In genomic region chr16:14324581-14324980, GRCh38 we compare ENCODE assay signal across 22 cellular contexts.
A peak's percentile ranks its signal among the peaks of the same experiment; 100 is the strongest.
DNase-seq lines count a peak whose midpoint lies in the region; ATAC-seq and TF ChIP-seq lines count a peak whose summit lies in the region.
"Had no signal": no experiment of that assay in that cellular context is flagged by ENCODE, and none has a peak within 500 bp of the region (broad histone marks: within the 10 kb centered on the region; RNA-seq: fewer than 3 reads in every experiment).

No MANE protein-coding gene starts in this region.

- H3K9me3 Mint-ChIP-seq in CD14-positive monocyte, result peaks cover 0 to 2% (median 0%) of the 10 kb centered on the region in 7 donors
- H3K9me3 Mint-ChIP-seq: activated naive CD4-positive, alpha-beta T cell treated with anti-CD3 and anti-CD28 coated beads, Interleukin-2, amount 50 U/mL, for 72 hours; neural crest cell had no signal

- intact Hi-C loops in left ventricle myocardium inferior (cut with micrococcal nuclease), result no loop called here
- intact Hi-C loops in left ventricle myocardium superior (cut with micrococcal nuclease), result no loop called here
- intact Hi-C loops in CD14-positive monocyte (cut with micrococcal nuclease), result no loop called here

- H3K27ac ChIP-seq in left ventricle myocardium inferior (replicated peaks) (peak overlapping the region; percentile 64), subcutaneous abdominal adipose tissue (ENCODE audit: low read depth, low read length) (peak overlapping the region; percentile 67)
- H3K27ac ChIP-seq: RWPE1 had no signal

- ATAC-seq in left ventricle myocardium superior, result no peak
- ATAC-seq: activated naive CD4-positive, alpha-beta T cell treated with anti-CD3 and anti-CD28 coated beads, Interleukin-2, amount 50 U/mL, for 72 hours; GM23338; right cardiac atrium had no signal

- H3K4me3 Mint-ChIP-seq in CD14-positive monocyte, result no peak overlapping the region
- H3K4me3 Mint-ChIP-seq: GM23338, mesothelial cell of epicardium, neural crest cell had no signal

- no peak overlapping the region for H3K4me3 ChIP-seq in left ventricle myocardium inferior
- H3K4me3 ChIP-seq in fibroblast of the aortic adventitia (ENCODE audit: low read depth, low read length), result no peak overlapping the region
- no peak overlapping the region for H3K4me3 ChIP-seq in subcutaneous abdominal adipose tissue (ENCODE audit: low read depth in 1 of 5, low read length in 5 of 5)
- H3K4me3 ChIP-seq: GM23338 had no signal

- DNase-seq in left ventricle myocardium inferior (no peak), left ventricle myocardium superior (no peak), amniotic epithelial cell (ENCODE audit: low read depth) (peak; percentile 65), fibroblast of the aortic adventitia (ENCODE audit: low read depth) (peak; percentile 63), CD14-positive monocyte (ENCODE audit: low spot score) (no peak), C1 segment of cervical spinal cord (lab: John Stamatoyannopoulos, UW) (no peak)
- no peak for DNase-seq in activated CD8-positive, alpha-beta memory T cell treated with anti-CD3 and anti-CD28 coated beads, Interleukin-2, amount 50 U/mL, for 4 hours
- DNase-seq: activated CD4-positive, alpha-beta T cell treated with anti-CD3 and anti-CD28 coated beads, Interleukin-2, amount 50 U/mL, for 4 hours; activated T-cell treated with anti-CD3 and anti-CD28 coated beads, Interleukin-2, amount 50 U/mL, for 1 hour; cerebellar nuclear complex; Kasumi-1; NCI-H1694; NCI-H748 treated with DMSO at 0.1 percent for 48 hours; right cardiac atrium; stimulated activated CD4-positive, alpha-beta T cell treated with anti-CD3 and anti-CD28 coated beads, Interleukin-1b, Interleukin-23, amount 100 ng/mL, for 48 hours; substantia nigra had no signal

- TF ChIP-seq CTCF in left ventricle myocardium inferior (IDR thresholded peaks at IDR 0.05; ENCODE audit: borderline replicate concordance), result no peak
- no peak for TF ChIP-seq CTCF in fibroblast of the aortic adventitia (IDR thresholded peaks at IDR 0.05; ENCODE audit: insufficient read depth, low read length)
- TF ChIP-seq CTCF in CD14-positive monocyte (IDR thresholded peaks at IDR 0.05), result no peak

- H3K36me3 ChIP-seq in left ventricle myocardium inferior, result peaks cover 6% of the 10 kb centered on the region
- peaks cover 0 to 18% (median 11%) of the 10 kb centered on the region in 5 donors for H3K36me3 ChIP-seq in subcutaneous abdominal adipose tissue (ENCODE audit: control insufficient read depth in 5 of 5, insufficient read depth in 5 of 5, low read length in 5 of 5)

- peaks cover 44% of the 10 kb centered on the region for H3K4me1 ChIP-seq in left ventricle myocardium inferior
- peaks cover 0 to 34% (median 16%) of the 10 kb centered on the region in 5 donors for H3K4me1 ChIP-seq in subcutaneous abdominal adipose tissue (ENCODE audit: control insufficient read depth in 5 of 5, insufficient read depth in 5 of 5, low read length in 5 of 5)

- peaks cover 1 to 13% (median 7%) of the 10 kb centered on the region in 3 donors for H3K27me3 Mint-ChIP-seq in CD14-positive monocyte (ENCODE audit: low read depth in 3 of 3)

- H3K9ac ChIP-seq in subcutaneous abdominal adipose tissue (ENCODE audit: low read length in 5 of 5), result no peak overlapping the region

- H3K9me3 ChIP-seq in left ventricle myocardium inferior (replicated peaks) (no peaks in the 10 kb centered on the region), subcutaneous abdominal adipose tissue (ENCODE audit: control insufficient read depth in 5 of 5, low read length in 5 of 5) (no peaks in the 10 kb centered on the region)

- no peaks in the 10 kb centered on the region for H3K36me3 Mint-ChIP-seq in CD14-positive monocyte
- H3K36me3 Mint-ChIP-seq: activated naive CD4-positive, alpha-beta T cell treated with anti-CD3 and anti-CD28 coated beads, Interleukin-2, amount 50 U/mL, for 72 hours had no signal

- H3K27me3 ChIP-seq in left ventricle myocardium inferior (ENCODE audit: low read depth) (no peaks in the 10 kb centered on the region), subcutaneous abdominal adipose tissue (ENCODE audit: control insufficient read depth in 5 of 5, insufficient read depth in 4 of 5, low read length in 5 of 5) (no peaks in the 10 kb centered on the region)

- no peak overlapping the region for H3K27ac Mint-ChIP-seq in CD14-positive monocyte
- H3K27ac Mint-ChIP-seq: activated naive CD4-positive, alpha-beta T cell treated with anti-CD3 and anti-CD28 coated beads, Interleukin-2, amount 50 U/mL, for 72 hours; GM23338; mesothelial cell of epicardium had no signal

- H3K4me1 Mint-ChIP-seq in CD14-positive monocyte, result no peaks in the 10 kb centered on the region
- H3K4me1 Mint-ChIP-seq: neural crest cell had no signal

Comparison
In these comparisons a context has a peak if more than half of its experiments do, and no peak if none do; other contexts are left out.
1. DNase-seq: peak in amniotic epithelial cell (single experiment) and fibroblast of the aortic adventitia (single experiment); none in left ventricle myocardium inferior (single experiment), left ventricle myocardium superior (single experiment), CD14-positive monocyte (single experiment), activated CD8-positive, alpha-beta memory T cell treated with anti-CD3 and anti-CD28 coated beads, Interleukin-2, amount 50 U/mL, for 4 hours (single experiment) and C1 segment of cervical spinal cord (0 of 14).